ENCODE assay signal across 8 cellular contexts in the genomic region with DNA sequence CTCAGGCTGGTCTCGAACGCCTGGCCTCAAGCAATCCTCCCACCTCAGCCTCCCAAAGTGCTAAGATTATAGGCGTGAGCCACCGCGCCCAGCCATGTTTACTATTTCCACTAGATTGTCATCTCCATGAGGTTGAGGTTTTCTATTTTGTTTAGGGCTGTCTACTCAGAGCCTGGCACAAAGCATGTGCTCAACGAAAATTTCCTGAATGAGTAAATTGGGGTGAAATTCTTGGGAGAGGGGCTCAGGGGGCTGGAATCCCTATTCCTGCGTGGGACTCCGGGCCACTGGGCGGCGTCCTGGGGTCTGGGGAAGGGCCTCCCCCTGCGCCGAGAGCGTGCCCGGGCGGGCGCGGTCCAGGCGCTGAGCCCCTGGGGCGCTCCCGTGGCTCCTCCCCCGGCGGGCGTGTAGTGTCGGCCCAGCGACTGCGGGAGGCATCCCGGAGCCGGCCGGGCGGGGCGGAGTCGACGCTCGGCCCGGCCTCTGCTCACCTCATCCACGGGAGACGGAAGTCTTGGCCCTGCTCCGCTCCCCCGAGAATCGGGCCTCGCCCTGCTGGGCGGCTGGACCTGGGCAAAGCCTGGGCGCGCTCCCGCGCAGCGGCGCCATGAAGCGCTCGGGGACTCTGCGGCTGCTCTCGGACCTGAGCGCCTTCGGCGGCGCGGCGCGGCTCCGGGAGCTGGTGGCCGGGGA. TPM values are rescaled to one million over a fixed set of nuclear protein-coding genes. Genes with fewer than 3 reads are reported as not detected.
DNase-seq lines count a peak whose midpoint lies in the region; ATAC-seq and TF ChIP-seq lines count a peak whose summit lies in the region.

Gene HPS6, plus strand, starts transcription at position 482 of the 693 bp plus-strand sequence. Its CDS starts 126 bp downstream, at position 608.

- no peaks in the 10 kb centered on the region for H3K9me3 ChIP-seq in iPS-18a (ENCODE audit: control insufficient read depth, low read depth, low read length)
- H3K9me3 ChIP-seq in skeletal muscle tissue (ENCODE audit: control insufficient read depth in 3 of 3, low read length in 3 of 3): no peaks in the 10 kb centered on the region

- H3K9ac ChIP-seq in iPS-18a (ENCODE audit: low read length) (peak within 1 kb of the TSS; percentile 62), skeletal muscle tissue (ENCODE audit: low read depth in 1 of 3, low read length in 3 of 3) (peak within 1 kb of the TSS; percentile 78 to 96 (median 88))

- no peaks in the 10 kb centered on the region for H3K9me3 Mint-ChIP-seq in brain

- TF ChIP-seq CTCF in brain (conservative IDR thresholded peaks at IDR 0.05): no peak

- H3K27ac ChIP-seq in iPS-18a (ENCODE audit: low read length): no peak within 1 kb of the TSS
- peak within 1 kb of the TSS; percentile 76 for H3K27ac ChIP-seq in skeletal muscle tissue (ENCODE audit: low read depth, low read length)

- H3K27ac Mint-ChIP-seq in brain: peak within 1 kb of the TSS; percentile 52 to 92 (median 87)

- no peaks in the 10 kb centered on the region for H3K36me3 ChIP-seq in iPS-18a (ENCODE audit: control insufficient read depth, low read depth, low read length)
- H3K36me3 ChIP-seq in skeletal muscle tissue (ENCODE audit: control insufficient read depth in 3 of 3, insufficient read depth in 3 of 3, low read length in 3 of 3): peaks cover 0 to 11% (median 5%) of the 10 kb centered on the region in 3 donors

- peaks cover 21% of the 10 kb centered on the region for H3K27me3 Mint-ChIP-seq in brain

- H3K4me3 Mint-ChIP-seq in brain: peak within 1 kb of the TSS; percentile 86 to 93 (median 88)

- H3K4me1 ChIP-seq in iPS-18a (ENCODE audit: control insufficient read depth, low read depth, low read length) (no peaks in the 10 kb centered on the region), skeletal muscle tissue (ENCODE audit: control insufficient read depth in 3 of 3, insufficient read depth in 3 of 3, low read length in 3 of 3) (peaks cover 29 to 39% (median 34%) of the 10 kb centered on the region in 3 donors)

- DNase-seq in NCI-H187 (lab: John Stamatoyannopoulos, UW): peak; percentile 24 to 44
- DNase-seq in NCI-H187 treated with DMSO at 0.1 percent for 48 hours (lab: John Stamatoyannopoulos, UW): no peak
- peak; percentile 83 to 85 for DNase-seq in NCI-H2081 (lab: John Stamatoyannopoulos, UW)
- peak; percentile 95 for DNase-seq in UCSD-AML1 (lab: John Stamatoyannopoulos, UW; ENCODE audit: unreplicated experiment)

- H3K27me3 ChIP-seq in iPS-18a (ENCODE audit: control insufficient read depth, insufficient read depth, low read length) (peaks cover 17% of the 10 kb centered on the region), skeletal muscle tissue (ENCODE audit: control insufficient read depth in 3 of 3, insufficient read depth in 3 of 3, low read length in 3 of 3) (no peaks in the 10 kb centered on the region)

- peak; percentile 95 for ATAC-seq in HG02943 (IDR thresholded peaks at IDR 0.05; ENCODE audit: low read depth, unreplicated experiment)

- peak within 1 kb of the TSS; percentile 78 for H3K4me3 ChIP-seq in iPS-18a (ENCODE audit: low read length)
- H3K4me3 ChIP-seq in skeletal muscle tissue (ENCODE audit: low read length in 3 of 3): peak within 1 kb of the TSS; percentile 70 to 91 (median 88)

- no peaks in the 10 kb centered on the region for H3K36me3 Mint-ChIP-seq in brain

- peaks cover 27% of the 10 kb centered on the region for H3K4me1 Mint-ChIP-seq in brain

RNA-seq across cellular contexts. Expression of gene HPS6, which starts in this region (rescaled TPM):
- polyA plus RNA-seq in brain (ENCODE audit: insufficient read depth, low read depth, low replicate concordance): 6.3 TPM
- 16.7 TPM for total RNA-seq in skeletal muscle tissue
